Comparison of ENCODE assay signal across 8 cellular contexts in genomic region chr21:42784276-42784675, GRCh38.
A peak's percentile ranks its signal among the peaks of the same experiment; 100 is the strongest.
DNase-seq lines count a peak whose midpoint lies in the region; ATAC-seq and TF ChIP-seq lines count a peak whose summit lies in the region.

No MANE protein-coding gene starts in this region.

- DNase-seq in activated naive CD4-positive, alpha-beta T cell treated with anti-CD3 and anti-CD28 coated beads for 36 hours, result peak; percentile 26
- DNase-seq in activated naive CD4-positive, alpha-beta T cell treated with Interleukin-2 at 50 U/mL for 16 hours, result no peak
- DNase-seq in transverse colon (no peak), LoVo (ENCODE audit: low spot score) (no peak)

- H3K27ac Mint-ChIP-seq in activated naive CD4-positive, alpha-beta T cell treated with anti-CD3 and anti-CD28 coated beads for 36 hours, result peak overlapping the region; percentile 95
- H3K27ac Mint-ChIP-seq in dendritic cell treated with granulocyte-macrophage colony-stimulating factor and Interleukin-4, amounts not matched to agents 40 ng/mL and 50 ng/mL, for 4 days, result peak overlapping the region; percentile 79

- H3K4me1 ChIP-seq in mononuclear cell (ENCODE audit: insufficient read depth, low read length) (peaks cover 29% of the 10 kb centered on the region), transverse colon (peaks cover 0 to 24% (median 18%) of the 10 kb centered on the region in 4 donors)

- TF ChIP-seq POLR2A in transverse colon (IDR thresholded peaks at IDR 0.05), result no peak

- in situ Hi-C loops in transverse colon (cut with MboI; ENCODE audit: low pct_ligation_motif_present in 1 of 4, low pct_unique_long_range_greater_than_20kb in 1 of 4, low sequenced_read_pairs in 3 of 4), result no loop called here

- H3K36me3 Mint-ChIP-seq in activated naive CD4-positive, alpha-beta T cell treated with anti-CD3 and anti-CD28 coated beads for 36 hours (ENCODE audit: low read depth), result no peaks in the 10 kb centered on the region
- no peaks in the 10 kb centered on the region for H3K36me3 Mint-ChIP-seq in dendritic cell treated with granulocyte-macrophage colony-stimulating factor and Interleukin-4, amounts not matched to agents 40 ng/mL and 50 ng/mL, for 4 days (ENCODE audit: low read depth)

- H3K27me3 Mint-ChIP-seq in activated naive CD4-positive, alpha-beta T cell treated with anti-CD3 and anti-CD28 coated beads for 36 hours (ENCODE audit: low read depth), result peaks cover 3% of the 10 kb centered on the region
- H3K27me3 Mint-ChIP-seq in dendritic cell treated with granulocyte-macrophage colony-stimulating factor and Interleukin-4, amounts not matched to agents 40 ng/mL and 50 ng/mL, for 4 days, result peaks cover 41% of the 10 kb centered on the region

- H3K27me3 ChIP-seq in mononuclear cell (ENCODE audit: insufficient read depth, low read length) (no peaks in the 10 kb centered on the region), transverse colon (peaks cover 1% of the 10 kb centered on the region)

- peak overlapping the region; percentile 36 to 73 (median 48) for H3K27ac ChIP-seq in transverse colon

- intact Hi-C loops in activated naive CD4-positive, alpha-beta T cell treated with anti-CD3 and anti-CD28 coated beads for 36 hours (cut with micrococcal nuclease), result loop anchor here (2.0 to 10.0 kb wide), 2 partner anchors 37 to 99 kb away; no protein-coding TSS in a partner anchor
- intact Hi-C loops in dendritic cell treated with granulocyte-macrophage colony-stimulating factor and Interleukin-4, amounts not matched to agents 40 ng/mL and 50 ng/mL, for 4 days (cut with micrococcal nuclease), result no loop called here
- intact Hi-C loops in transverse colon (cut with DNase I; ENCODE audit: low total_unique reads), result no loop called here

- CTCF ChIA-PET in activated naive CD4-positive, alpha-beta T cell treated with anti-CD3 and anti-CD28 coated beads for 36 hours (lab: Charles Lee), result no interaction called here

- TF ChIP-seq EP300 in transverse colon (IDR thresholded peaks at IDR 0.05; ENCODE audit: low read depth), result no peak

- peaks cover 41% of the 10 kb centered on the region for H3K4me1 Mint-ChIP-seq in activated naive CD4-positive, alpha-beta T cell treated with anti-CD3 and anti-CD28 coated beads for 36 hours (ENCODE audit: low read depth)
- H3K4me1 Mint-ChIP-seq in dendritic cell treated with granulocyte-macrophage colony-stimulating factor and Interleukin-4, amounts not matched to agents 40 ng/mL and 50 ng/mL, for 4 days (ENCODE audit: low read depth), result peaks cover 21% of the 10 kb centered on the region

- H3K4me3 ChIP-seq in mononuclear cell (ENCODE audit: low read length), result peak overlapping the region; percentile 16
- H3K4me3 ChIP-seq in transverse colon, result no peak overlapping the region

- no peaks in the 10 kb centered on the region for H3K9me3 Mint-ChIP-seq in activated naive CD4-positive, alpha-beta T cell treated with anti-CD3 and anti-CD28 coated beads for 36 hours
- H3K9me3 Mint-ChIP-seq in dendritic cell treated with granulocyte-macrophage colony-stimulating factor and Interleukin-4, amounts not matched to agents 40 ng/mL and 50 ng/mL, for 4 days, result peaks cover 8% of the 10 kb centered on the region

- H3K9me3 ChIP-seq in mononuclear cell (ENCODE audit: low read depth, low read length), result no peaks in the 10 kb centered on the region
- no peaks in the 10 kb centered on the region for H3K9me3 ChIP-seq in transverse colon

- ATAC-seq in GM18520 (IDR thresholded peaks at IDR 0.05; ENCODE audit: unreplicated experiment), result no peak
- no peak for ATAC-seq in HG02571 (IDR thresholded peaks at IDR 0.05; ENCODE audit: unreplicated experiment)

- peak overlapping the region; percentile 77 for H3K4me3 Mint-ChIP-seq in activated naive CD4-positive, alpha-beta T cell treated with anti-CD3 and anti-CD28 coated beads for 36 hours
- H3K4me3 Mint-ChIP-seq in dendritic cell treated with granulocyte-macrophage colony-stimulating factor and Interleukin-4, amounts not matched to agents 40 ng/mL and 50 ng/mL, for 4 days, result peak overlapping the region; percentile 68

- TF ChIP-seq CTCF in transverse colon (IDR thresholded peaks at IDR 0.05), result no peak

- no peaks in the 10 kb centered on the region for H3K36me3 ChIP-seq in transverse colon

- 40 to 56% methylated on average over 1 to 8 of the region's 8 CpGs for WGBS in transverse colon (ENCODE audit: low coverage in 1 of 2), 2 donors
